8 cellular contexts compared by ENCODE assay signal in the genomic region with DNA sequence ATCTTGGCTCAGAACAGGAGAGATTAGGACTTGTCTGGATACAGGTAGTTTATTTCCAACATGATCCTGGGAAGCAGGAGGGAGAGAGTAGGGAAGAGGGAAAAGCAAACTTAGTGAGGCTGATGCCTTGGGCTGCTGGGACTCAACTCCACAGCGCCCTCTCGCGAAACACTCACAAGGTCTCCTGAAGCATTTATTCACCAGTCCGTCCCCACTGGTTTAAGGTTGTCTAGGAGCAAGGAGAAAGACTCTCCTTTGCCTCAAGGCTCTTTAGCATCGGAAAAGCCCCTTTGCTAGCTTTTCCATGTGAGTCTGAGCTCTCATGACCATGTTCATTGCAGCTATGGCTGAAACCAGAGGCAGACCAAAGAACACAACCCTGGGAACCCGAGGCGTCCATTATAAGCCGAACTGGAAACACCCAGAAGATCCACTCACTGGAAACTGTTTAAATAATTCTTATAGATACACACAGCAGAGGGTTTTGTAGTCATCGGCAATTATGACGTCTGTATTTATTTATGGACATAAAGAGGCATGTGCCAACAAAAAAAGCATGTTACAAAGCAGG.
DNase-seq lines count a peak whose midpoint lies in the region; ATAC-seq and TF ChIP-seq lines count a peak whose summit lies in the region.

No MANE protein-coding gene starts in this region.

- peak; percentile 78 for TF ChIP-seq CTCF in GM12864 (IDR thresholded peaks at IDR 0.05; ENCODE audit: low read depth, low read length, missing control alignments)

- H3K4me3 ChIP-seq in GM12864 (ENCODE audit: low read depth, low read length) = no peak overlapping the region

- H3K4me3 Mint-ChIP-seq in activated T-cell treated with anti-CD3 and anti-CD28 coated beads, Interleukin-2, amount 50 U/mL, for 24 hours = no peak overlapping the region
- no peak overlapping the region for H3K4me3 Mint-ChIP-seq in stimulated activated memory B cell treated with anti-CD40 and anti-IgM and Interleukin-4, amounts not matched to agents 10 μg/mL and 1 μg/mL and 100 μg/mL, for 72 hours

- H3K27ac Mint-ChIP-seq in activated T-cell treated with anti-CD3 and anti-CD28 coated beads, Interleukin-2, amount 50 U/mL, for 24 hours = no peak overlapping the region
- no peak overlapping the region for H3K27ac Mint-ChIP-seq in stimulated activated memory B cell treated with anti-CD40 and anti-IgM and Interleukin-4, amounts not matched to agents 10 μg/mL and 1 μg/mL and 100 μg/mL, for 72 hours

- no peaks in the 10 kb centered on the region for H3K27me3 Mint-ChIP-seq in activated T-cell treated with anti-CD3 and anti-CD28 coated beads, Interleukin-2, amount 50 U/mL, for 24 hours
- peaks cover 15% of the 10 kb centered on the region for H3K27me3 Mint-ChIP-seq in stimulated activated memory B cell treated with anti-CD40 and anti-IgM and Interleukin-4, amounts not matched to agents 10 μg/mL and 1 μg/mL and 100 μg/mL, for 72 hours

- DNase-seq in GM12864 (ENCODE audit: low read depth) = no peak
- DNase-seq in NAMALWA (ENCODE audit: low spot score) = peak; percentile 52
- peak; percentile 41 for DNase-seq in activated T-cell treated with anti-CD3 and anti-CD28 coated beads, Interleukin-2, amount 50 U/mL, for 24 hours
- DNase-seq in foreskin melanocyte = peak; percentile 52
- peak; percentile 7 for DNase-seq in occipital lobe (lab: John Stamatoyannopoulos, UW)
- no peak for DNase-seq in NCI-H1105 (lab: John Stamatoyannopoulos, UW)

- H3K36me3 Mint-ChIP-seq in activated T-cell treated with anti-CD3 and anti-CD28 coated beads, Interleukin-2, amount 50 U/mL, for 24 hours (ENCODE audit: low read depth) = no peaks in the 10 kb centered on the region
- H3K36me3 Mint-ChIP-seq in stimulated activated memory B cell treated with anti-CD40 and anti-IgM and Interleukin-4, amounts not matched to agents 10 μg/mL and 1 μg/mL and 100 μg/mL, for 72 hours = no peaks in the 10 kb centered on the region

- no peaks in the 10 kb centered on the region for H3K9me3 Mint-ChIP-seq in activated T-cell treated with anti-CD3 and anti-CD28 coated beads, Interleukin-2, amount 50 U/mL, for 24 hours
- no peaks in the 10 kb centered on the region for H3K9me3 Mint-ChIP-seq in stimulated activated memory B cell treated with anti-CD40 and anti-IgM and Interleukin-4, amounts not matched to agents 10 μg/mL and 1 μg/mL and 100 μg/mL, for 72 hours

- no peak for ATAC-seq in HG03139 (IDR thresholded peaks at IDR 0.05; ENCODE audit: unreplicated experiment)
- ATAC-seq in stimulated activated memory B cell treated with anti-CD40 and anti-IgM and Interleukin-4, amounts not matched to agents 10 μg/mL and 1 μg/mL and 100 μg/mL, for 72 hours = no peak

- no peaks in the 10 kb centered on the region for H3K4me1 Mint-ChIP-seq in activated T-cell treated with anti-CD3 and anti-CD28 coated beads, Interleukin-2, amount 50 U/mL, for 24 hours (ENCODE audit: low read depth)
- H3K4me1 Mint-ChIP-seq in stimulated activated memory B cell treated with anti-CD40 and anti-IgM and Interleukin-4, amounts not matched to agents 10 μg/mL and 1 μg/mL and 100 μg/mL, for 72 hours = no peaks in the 10 kb centered on the region

Comparison
In these comparisons a context has a peak if more than half of its experiments do, and no peak if none do; other contexts are left out.
1. DNase-seq: peak in NAMALWA (single experiment), activated T-cell treated with anti-CD3 and anti-CD28 coated beads, Interleukin-2, amount 50 U/mL, for 24 hours (single experiment), foreskin melanocyte (single experiment) and occipital lobe (single experiment); none in GM12864 (single experiment) and NCI-H1105 (single experiment).